2 cellular contexts compared by ENCODE assay signal in the genomic region with DNA sequence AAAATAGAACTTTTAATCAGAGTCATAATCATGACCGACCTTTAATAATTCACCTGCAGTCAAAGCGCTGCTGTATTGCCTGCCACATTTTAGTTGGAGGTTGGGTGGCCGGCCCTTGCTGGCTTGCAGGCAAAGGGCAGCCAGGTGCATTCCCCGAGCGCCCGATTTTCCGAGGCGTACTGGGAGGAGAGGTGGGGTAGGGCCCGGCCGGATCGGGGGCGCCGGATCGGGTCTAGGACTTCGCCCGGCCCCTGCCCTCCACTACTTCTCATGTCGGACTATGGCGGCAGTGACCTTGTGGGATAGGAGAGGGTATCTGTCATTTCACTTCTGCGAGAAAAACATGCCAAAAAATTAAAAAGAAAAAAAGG.
TF ChIP-seq lines count a peak whose summit lies in the region.

No MANE protein-coding gene starts in this region.

TF ChIP-seq in endothelial cell of umbilical vein, 7 proteins besides CTCF, POLR2A, EP300 and RAD21:
- no peak for TF ChIP-seq EZH2 (IDR thresholded peaks at IDR 0.05; ENCODE audit: borderline replicate concordance, low read depth, low read length, severe bottlenecking)
- TF ChIP-seq, protein P1, sequence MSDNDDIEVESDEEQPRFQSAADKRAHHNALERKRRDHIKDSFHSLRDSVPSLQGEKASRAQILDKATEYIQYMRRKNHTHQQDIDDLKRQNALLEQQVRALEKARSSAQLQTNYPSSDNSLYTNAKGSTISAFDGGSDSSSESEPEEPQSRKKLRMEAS (IDR thresholded peaks at IDR 0.05; ENCODE audit: insufficient read depth, insufficient read length) = no peak
- no peak for TF ChIP-seq JUN (IDR thresholded peaks at IDR 0.05; ENCODE audit: borderline replicate concordance, insufficient read depth, insufficient read length, low read depth)
- TF ChIP-seq MYC (IDR thresholded peaks at IDR 0.05; ENCODE audit: low read depth, low read length) = no peak
- TF ChIP-seq GATA2 (IDR thresholded peaks at IDR 0.05; ENCODE audit: insufficient read depth, insufficient read length, low read depth, low read length) = no peak
- TF ChIP-seq POLR2AphosphoS5 (IDR thresholded peaks at IDR 0.05; ENCODE audit: insufficient read depth, low read depth, low read length) = no peak
- TF ChIP-seq FOS (IDR thresholded peaks at IDR 0.05; ENCODE audit: borderline replicate concordance, insufficient read depth, low read length) = no peak
TF ChIP-seq in endothelial cell of umbilical vein: peak in this region for 0.

TF ChIP-seq in neural cell, 6 proteins besides CTCF, POLR2A, EP300 and RAD21:
- TF ChIP-seq EZH2 (IDR thresholded peaks at IDR 0.05; ENCODE audit: borderline replicate concordance, insufficient read depth, low read length, poor library complexity, severe bottlenecking) = no peak
- no peak for TF ChIP-seq MXI1 (conservative IDR thresholded peaks at IDR 0.05; ENCODE audit: poor library complexity, severe bottlenecking)
- TF ChIP-seq TAF1 (IDR thresholded peaks at IDR 0.05; ENCODE audit: low read depth) = no peak
- TF ChIP-seq SMC3 (conservative IDR thresholded peaks at IDR 0.05; ENCODE audit: poor library complexity) = no peak
- TF ChIP-seq, protein P2, sequence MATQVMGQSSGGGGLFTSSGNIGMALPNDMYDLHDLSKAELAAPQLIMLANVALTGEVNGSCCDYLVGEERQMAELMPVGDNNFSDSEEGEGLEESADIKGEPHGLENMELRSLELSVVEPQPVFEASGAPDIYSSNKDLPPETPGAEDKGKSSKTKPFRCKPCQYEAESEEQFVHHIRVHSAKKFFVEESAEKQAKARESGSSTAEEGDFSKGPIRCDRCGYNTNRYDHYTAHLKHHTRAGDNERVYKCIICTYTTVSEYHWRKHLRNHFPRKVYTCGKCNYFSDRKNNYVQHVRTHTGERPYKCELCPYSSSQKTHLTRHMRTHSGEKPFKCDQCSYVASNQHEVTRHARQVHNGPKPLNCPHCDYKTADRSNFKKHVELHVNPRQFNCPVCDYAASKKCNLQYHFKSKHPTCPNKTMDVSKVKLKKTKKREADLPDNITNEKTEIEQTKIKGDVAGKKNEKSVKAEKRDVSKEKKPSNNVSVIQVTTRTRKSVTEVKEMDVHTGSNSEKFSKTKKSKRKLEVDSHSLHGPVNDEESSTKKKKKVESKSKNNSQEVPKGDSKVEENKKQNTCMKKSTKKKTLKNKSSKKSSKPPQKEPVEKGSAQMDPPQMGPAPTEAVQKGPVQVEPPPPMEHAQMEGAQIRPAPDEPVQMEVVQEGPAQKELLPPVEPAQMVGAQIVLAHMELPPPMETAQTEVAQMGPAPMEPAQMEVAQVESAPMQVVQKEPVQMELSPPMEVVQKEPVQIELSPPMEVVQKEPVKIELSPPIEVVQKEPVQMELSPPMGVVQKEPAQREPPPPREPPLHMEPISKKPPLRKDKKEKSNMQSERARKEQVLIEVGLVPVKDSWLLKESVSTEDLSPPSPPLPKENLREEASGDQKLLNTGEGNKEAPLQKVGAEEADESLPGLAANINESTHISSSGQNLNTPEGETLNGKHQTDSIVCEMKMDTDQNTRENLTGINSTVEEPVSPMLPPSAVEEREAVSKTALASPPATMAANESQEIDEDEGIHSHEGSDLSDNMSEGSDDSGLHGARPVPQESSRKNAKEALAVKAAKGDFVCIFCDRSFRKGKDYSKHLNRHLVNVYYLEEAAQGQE (IDR thresholded peaks at IDR 0.05; ENCODE audit: borderline replicate concordance) = no peak
- TF ChIP-seq POLR2AphosphoS5 (IDR thresholded peaks at IDR 0.05) = no peak
